Comparison of ENCODE assay signal across 17 cellular contexts in genomic region chr1:86988835-86989234, GRCh38.
DNase-seq lines count a peak whose midpoint lies in the region; ATAC-seq and TF ChIP-seq lines count a peak whose summit lies in the region.
"Had no signal": no experiment of that assay in that cellular context is flagged by ENCODE, and none has a peak within 500 bp of the region (broad histone marks: within the 10 kb centered on the region; RNA-seq: fewer than 3 reads in every experiment).

No MANE protein-coding gene starts in this region.

- no peak for TF ChIP-seq CTCF in epithelial cell of proximal tubule (conservative IDR thresholded peaks at IDR 0.05; ENCODE audit: low read depth, low read length)

- ATAC-seq in left lobe of liver: peak; percentile 71

- peak; percentile 43 for DNase-seq in epithelial cell of proximal tubule (ENCODE audit: low read depth)
- DNase-seq in left lobe of liver (ENCODE audit: low spot score): no peak
- DNase-seq in renal cortical epithelial cell (ENCODE audit: low read depth): peak; percentile 22
- no peak for DNase-seq in COR-L47 (lab: John Stamatoyannopoulos, UW)
- DNase-seq in HUDEP-2 (lab: John Stamatoyannopoulos, UW; ENCODE audit: unreplicated experiment in 76 of 76): no peak
- DNase-seq: 8988T; ACHN; BE2C; C1 segment of cervical spinal cord; Caco-2; Calu3; CD4-positive, alpha-beta memory T cell; CD4-positive, CD25-positive, alpha-beta regulatory T cell; CD8-positive, alpha-beta memory T cell; DMS79 treated with DMSO at 0.1 percent for 48 hours; GF-D8 had no signal

- no peak overlapping the region for H3K4me3 ChIP-seq in epithelial cell of proximal tubule (ENCODE audit: low read depth, low read length)
- H3K4me3 ChIP-seq: BLaER1 had no signal

Comparison
In these comparisons a context has a peak if more than half of its experiments do, and no peak if none do; other contexts are left out.
1. DNase-seq: peak in epithelial cell of proximal tubule (single experiment) and renal cortical epithelial cell (single experiment); none in left lobe of liver (single experiment), COR-L47 (single experiment) and HUDEP-2 (0 of 76).